In genomic region chr6:23348185-23348584, GRCh38 we compare ENCODE assay signal across 39 cellular contexts.
"Had no signal": no experiment of that assay in that cellular context is flagged by ENCODE, and none has a peak within 500 bp of the region (broad histone marks: within the 10 kb centered on the region; RNA-seq: fewer than 3 reads in every experiment).

No MANE protein-coding gene starts in this region.

- DNase-seq: activated effector memory CD4-positive, alpha-beta T cell treated with anti-CD3 and anti-CD28 coated beads, Interleukin-2, amount 50 U/mL, for 16 hours; activated effector memory CD4-positive, alpha-beta T cell treated with Interleukin-2 at 50 U/mL for 16 hours; activated gamma-delta T cell; activated gamma-delta T cell treated with Interleukin-2 at 50 U/mL for 16 hours; activated naive CD4-positive, alpha-beta T cell; activated naive CD4-positive, alpha-beta T cell treated with anti-CD3 and anti-CD28 coated beads for 36 hours; activated naive CD4-positive, alpha-beta T cell treated with anti-CD3 and anti-CD28 coated beads, Interleukin-2, amount 10 ng/mL, durations not matched to agents 7 days and 5 days; activated naive CD4-positive, alpha-beta T cell treated with anti-CD3 and anti-CD28 coated beads, Interleukin-2, amount 50 U/mL, for 16 hours; activated naive CD4-positive, alpha-beta T cell treated with Interleukin-2 at 50 U/mL for 16 hours; activated naive CD8-positive, alpha-beta T cell treated with anti-CD3 and anti-CD28 coated beads for 36 hours; activated naive CD8-positive, alpha-beta T cell treated with anti-CD3 and anti-CD28 coated beads, Interleukin-2, amount 10 ng/mL, durations not matched to agents 7 days and 5 days; activated naive CD8-positive, alpha-beta T cell treated with anti-CD3 and anti-CD28 coated beads, Interleukin-2, amount 50 U/mL, for 24 hours; activated T-cell treated with anti-CD3 and anti-CD28 coated beads, Interleukin-2, amount 50 U/mL, for 24 hours; activated T-cell treated with anti-CD3 and anti-CD28 coated beads, Interleukin-2, amount 50 U/mL, for 4 hours; activated T-cell treated with anti-CD3 and anti-CD28 coated beads, Interleukin-2, amount 50 U/mL, for 48 hours; activated T-cell treated with anti-CD3 and anti-CD28 coated beads, Interleukin-2, amount 50 U/mL, for 72 hours; adrenal gland; amniotic stem cell; amygdala; anterior cingulate cortex; aorta; body of pancreas; brain microvascular endothelial cell; caudate nucleus; central memory CD4-positive, alpha-beta T cell; cerebellar nuclear complex had no signal

- H3K4me1 Mint-ChIP-seq: activated naive CD4-positive, alpha-beta T cell treated with anti-CD3 and anti-CD28 coated beads, Interleukin-2, amount 10 ng/mL, durations not matched to agents 7 days and 5 days; activated naive CD4-positive, alpha-beta T cell treated with anti-CD3 and anti-CD28 coated beads, Interleukin-2, amount 50 U/mL, for 24 hours; activated naive CD8-positive, alpha-beta T cell treated with anti-CD3 and anti-CD28 coated beads for 36 hours; activated naive CD8-positive, alpha-beta T cell treated with anti-CD3 and anti-CD28 coated beads, Interleukin-2, amount 10 ng/mL, durations not matched to agents 7 days and 5 days; activated naive CD8-positive, alpha-beta T cell treated with anti-CD3 and anti-CD28 coated beads, Interleukin-2, amount 50 U/mL, for 24 hours; activated T-helper 17 cell treated with anti-CD3 and anti-CD28 coated beads, Interleukin-2, amount 50 U/mL, for 72 hours; brain; central memory CD8-positive, alpha-beta T cell had no signal

- H3K9me3 Mint-ChIP-seq: activated naive CD4-positive, alpha-beta T cell treated with anti-CD3 and anti-CD28 coated beads, Interleukin-2, amount 50 U/mL, for 24 hours; activated naive CD8-positive, alpha-beta T cell treated with anti-CD3 and anti-CD28 coated beads for 36 hours; activated T-helper 1 cell treated with anti-CD3 and anti-CD28 coated beads, Interleukin-12 subunit alpha, Interleukin-12 subunit beta, Interleukin-2, Interleukin-4 antibody, amounts not matched to agents 30 ng/mL and 10 ng/mL and 1 ng/mL, durations not matched to agents 14 hours and 24 hours and 36 hours had no signal

- H3K9me3 ChIP-seq: adrenal gland, ascending aorta, body of pancreas, breast epithelium had no signal

- H3K4me3 Mint-ChIP-seq: activated naive CD4-positive, alpha-beta T cell treated with anti-CD3 and anti-CD28 coated beads for 36 hours; activated naive CD4-positive, alpha-beta T cell treated with anti-CD3 and anti-CD28 coated beads, Interleukin-2, amount 10 ng/mL, durations not matched to agents 7 days and 5 days; activated naive CD4-positive, alpha-beta T cell treated with anti-CD3 and anti-CD28 coated beads, Interleukin-2, amount 50 U/mL, for 24 hours; activated naive CD8-positive, alpha-beta T cell; activated naive CD8-positive, alpha-beta T cell treated with anti-CD3 and anti-CD28 coated beads for 36 hours; activated naive CD8-positive, alpha-beta T cell treated with anti-CD3 and anti-CD28 coated beads, Interleukin-2, amount 10 ng/mL, durations not matched to agents 7 days and 5 days; activated naive CD8-positive, alpha-beta T cell treated with anti-CD3 and anti-CD28 coated beads, Interleukin-2, amount 50 U/mL, for 24 hours; activated T-cell treated with anti-CD3 and anti-CD28 coated beads, Interleukin-2, amount 50 U/mL, for 24 hours; activated T-cell treated with anti-CD3 and anti-CD28 coated beads, Interleukin-2, amount 50 U/mL, for 4 hours; activated T-cell treated with anti-CD3 and anti-CD28 coated beads, Interleukin-2, amount 50 U/mL, for 72 hours; activated T-helper 1 cell treated with anti-CD3 and anti-CD28 coated beads, Interleukin-12 subunit alpha, Interleukin-12 subunit beta, Interleukin-2, Interleukin-4 antibody, amounts not matched to agents 30 ng/mL and 10 ng/mL and 1 ng/mL, durations not matched to agents 14 hours and 24 hours and 36 hours; activated T-helper 17 cell treated with anti-CD3 and anti-CD28 coated beads, Interleukin-2, amount 50 U/mL, for 72 hours; brain; central memory CD8-positive, alpha-beta T cell had no signal

- FAIRE-seq: astrocyte, bronchial epithelial cell had no signal

- ATAC-seq: activated naive CD4-positive, alpha-beta T cell treated with anti-CD3 and anti-CD28 coated beads, Interleukin-2, amount 50 U/mL, for 72 hours; activated naive CD8-positive, alpha-beta T cell treated with anti-CD3 and anti-CD28 coated beads, Interleukin-2, amount 50 U/mL, for 24 hours; activated T-cell treated with anti-CD3 and anti-CD28 coated beads, Interleukin-2, amount 50 U/mL, for 4 hours; activated T-cell treated with anti-CD3 and anti-CD28 coated beads, Interleukin-2, amount 50 U/mL, for 72 hours; activated T-helper 17 cell treated with anti-CD3 and anti-CD28 coated beads, Interleukin-2, amount 50 U/mL, for 72 hours; body of pancreas had no signal

- H3K27ac ChIP-seq: adrenal gland, ascending aorta, body of pancreas, brain microvascular endothelial cell, breast epithelium, cardiac muscle cell had no signal

- H3K36me3 ChIP-seq: adrenal gland, ascending aorta, brain microvascular endothelial cell, breast epithelium, cardiac muscle cell had no signal

- H3K4me3 ChIP-seq: adrenal gland, ascending aorta, body of pancreas, breast epithelium, cardiac muscle cell had no signal

- H3K27me3 Mint-ChIP-seq: activated naive CD4-positive, alpha-beta T cell treated with anti-CD3 and anti-CD28 coated beads, Interleukin-2, amount 10 ng/mL, durations not matched to agents 7 days and 5 days; activated naive CD4-positive, alpha-beta T cell treated with anti-CD3 and anti-CD28 coated beads, Interleukin-2, amount 50 U/mL, for 24 hours; activated naive CD8-positive, alpha-beta T cell; activated naive CD8-positive, alpha-beta T cell treated with anti-CD3 and anti-CD28 coated beads for 36 hours; activated naive CD8-positive, alpha-beta T cell treated with anti-CD3 and anti-CD28 coated beads, Interleukin-2, amount 10 ng/mL, durations not matched to agents 7 days and 5 days; activated naive CD8-positive, alpha-beta T cell treated with anti-CD3 and anti-CD28 coated beads, Interleukin-2, amount 50 U/mL, for 24 hours; activated T-cell treated with anti-CD3 and anti-CD28 coated beads, Interleukin-2, amount 50 U/mL, for 24 hours; activated T-helper 17 cell treated with anti-CD3 and anti-CD28 coated beads, Interleukin-2, amount 50 U/mL, for 72 hours; brain; central memory CD8-positive, alpha-beta T cell had no signal

- H3K4me1 ChIP-seq: adrenal gland, ascending aorta, body of pancreas, breast epithelium had no signal

- H3K27ac Mint-ChIP-seq: activated naive CD4-positive, alpha-beta T cell treated with anti-CD3 and anti-CD28 coated beads for 36 hours; activated naive CD4-positive, alpha-beta T cell treated with anti-CD3 and anti-CD28 coated beads, Interleukin-2, amount 10 ng/mL, durations not matched to agents 7 days and 5 days; activated naive CD4-positive, alpha-beta T cell treated with anti-CD3 and anti-CD28 coated beads, Interleukin-2, amount 50 U/mL, for 24 hours; activated naive CD4-positive, alpha-beta T cell treated with anti-CD3 and anti-CD28 coated beads, Interleukin-2, amount 50 U/mL, for 72 hours; activated naive CD8-positive, alpha-beta T cell; activated naive CD8-positive, alpha-beta T cell treated with anti-CD3 and anti-CD28 coated beads for 36 hours; activated naive CD8-positive, alpha-beta T cell treated with anti-CD3 and anti-CD28 coated beads, Interleukin-2, amount 10 ng/mL, durations not matched to agents 7 days and 5 days; activated naive CD8-positive, alpha-beta T cell treated with anti-CD3 and anti-CD28 coated beads, Interleukin-2, amount 50 U/mL, for 24 hours; activated T-cell treated with anti-CD3 and anti-CD28 coated beads, Interleukin-2, amount 50 U/mL, for 24 hours; activated T-cell treated with anti-CD3 and anti-CD28 coated beads, Interleukin-2, amount 50 U/mL, for 72 hours; activated T-helper 1 cell treated with anti-CD3 and anti-CD28 coated beads, Interleukin-12 subunit alpha, Interleukin-12 subunit beta, Interleukin-2, Interleukin-4 antibody, amounts not matched to agents 30 ng/mL and 10 ng/mL and 1 ng/mL, durations not matched to agents 14 hours and 24 hours and 36 hours; activated T-helper 17 cell treated with anti-CD3 and anti-CD28 coated beads, Interleukin-2, amount 50 U/mL, for 72 hours; activated T-helper 2 cell treated with anti-CD3 and anti-CD28 coated beads, Interferon-gamma antibody, Interleukin-2, Interleukin-4, amounts not matched to agents 10 μg/mL and 5 μg/mL and 100 μg/mL, durations not matched to agents 14 hours and 24 hours and 36 hours had no signal

- H3K36me3 Mint-ChIP-seq: activated naive CD4-positive, alpha-beta T cell treated with anti-CD3 and anti-CD28 coated beads, Interleukin-2, amount 10 ng/mL, durations not matched to agents 7 days and 5 days; activated naive CD4-positive, alpha-beta T cell treated with anti-CD3 and anti-CD28 coated beads, Interleukin-2, amount 50 U/mL, for 24 hours; activated naive CD4-positive, alpha-beta T cell treated with anti-CD3 and anti-CD28 coated beads, Interleukin-2, amount 50 U/mL, for 72 hours; activated naive CD8-positive, alpha-beta T cell; activated naive CD8-positive, alpha-beta T cell treated with anti-CD3 and anti-CD28 coated beads for 36 hours; activated naive CD8-positive, alpha-beta T cell treated with anti-CD3 and anti-CD28 coated beads, Interleukin-2, amount 10 ng/mL, durations not matched to agents 7 days and 5 days had no signal

- H3K27me3 ChIP-seq: adrenal gland, ascending aorta, body of pancreas, brain microvascular endothelial cell, breast epithelium, cardiac muscle cell had no signal
